ENCODE assay signal across 9 cellular contexts in genomic region chr17:49496183-49496865, GRCh38. TPM values are rescaled to one million over a fixed set of nuclear protein-coding genes. Genes with fewer than 3 reads are reported as not detected.
DNase-seq lines count a peak whose midpoint lies in the region; ATAC-seq, FAIRE-seq and TF ChIP-seq lines count a peak whose summit lies in the region.
"Had no signal": no experiment of that assay in that cellular context is flagged by ENCODE, and none has a peak within 500 bp of the region (broad histone marks: within the 10 kb centered on the region; RNA-seq: fewer than 3 reads in every experiment).

No MANE protein-coding gene starts in this region.

- intact Hi-C loops in left colon (cut with DNase I, micrococcal nuclease): no loop called here

- peak; percentile 83 for FAIRE-seq in GM12891 (lab: Jason Lieb, UNC)
- FAIRE-seq: islet of Langerhans had no signal

- peak; percentile 87 for ATAC-seq in left colon
- no peak for ATAC-seq in GM18868 (IDR thresholded peaks at IDR 0.05; ENCODE audit: unreplicated experiment)

- DNase-seq in GM12891 (ENCODE audit: insufficient read length, low spot score) (peak; percentile 95), NCI-H1092 (lab: John Stamatoyannopoulos, UW) (peak; percentile 29), cerebellum (ENCODE audit: low spot score) (peak; percentile 80), left colon (peak; percentile 42 to 89), OCI-M2 (lab: John Stamatoyannopoulos, UW; ENCODE audit: unreplicated experiment) (no peak)
- DNase-seq in activated CD4-positive, alpha-beta T cell treated with anti-CD3 and anti-CD28 coated beads for 4 hours: peak; percentile 84 to 86
- DNase-seq in stimulated activated CD4-positive, alpha-beta T cell treated with anti-CD3 and anti-CD28 coated beads, Interleukin-1b, Interleukin-23, amount 100 ng/mL, for 24 hours (ENCODE audit: low read depth in 4 of 4, low spot score in 1 of 4): peak; percentile 77 to 84 (median 80)

- no peak for TF ChIP-seq POLR2A in GM12891 (IDR thresholded peaks at IDR 0.05; ENCODE audit: low read depth, low read length)

TF ChIP-seq in GM12891, 5 proteins besides CTCF, POLR2A, EP300 and RAD21:
- TF ChIP-seq PAX5 (IDR thresholded peaks at IDR 0.05; ENCODE audit: insufficient read depth, low read length, severe bottlenecking): no peak
- TF ChIP-seq POLR2AphosphoS5 (IDR thresholded peaks at IDR 0.05; ENCODE audit: low read depth, low read length): no peak
- TF ChIP-seq SPI1 (IDR thresholded peaks at IDR 0.05; ENCODE audit: low read depth, low read length): no peak
- TF ChIP-seq POU2F2 (IDR thresholded peaks at IDR 0.05; ENCODE audit: low read depth, low read length): no peak
- TF ChIP-seq TAF1 (IDR thresholded peaks at IDR 0.05; ENCODE audit: low read depth, low read length): no peak

RNA-seq across cellular contexts. Expression of gene NGFR, which starts 1.2 kb away (rescaled TPM):
- 1.1 TPM for polyA plus RNA-seq in GM12891 (2012; ENCODE audit: low read depth, missing spikeins)
- total RNA-seq in cerebellum (28.9 TPM), left colon (1 to 10 TPM; 1.1 to 2.8 TPM)
